Comparison of ENCODE assay signal across 24 cellular contexts in genomic region chr2:240720686-240721595, GRCh38. TPM values are rescaled to one million over a fixed set of nuclear protein-coding genes. Genes with fewer than 3 reads are reported as not detected.
"Had no signal": no experiment of that assay in that cellular context is flagged by ENCODE, and none has a peak within 500 bp of the region (broad histone marks: within the 10 kb centered on the region; RNA-seq: fewer than 3 reads in every experiment).

No MANE protein-coding gene starts in this region.

- H3K9me3 ChIP-seq: SJSA1 had no signal

- ATAC-seq: K562 had no signal

- H3K36me3 ChIP-seq: SJSA1 had no signal

- H3K27ac ChIP-seq: HL-60, KMS-11, SJSA1, SK-N-MC had no signal

- H3K4me2 ChIP-seq: KMS-11 had no signal

- DNase-seq: Kasumi-1, MM.1S, NCI-H1092 treated with DMSO at 0.1 percent for 48 hours, NCI-H1436, NCI-H187, NCI-H2029, NCI-H2081 treated with DMSO at 0.1 percent for 48 hours, NCI-H2171, NCI-H226, NCI-H446, NCI-H510A, NCI-H524 treated with DMSO at 0.1 percent for 48 hours, NCI-H69, NCI-H774, Right ventricle myocardium superior, RPMI8226, SIG-M5 had no signal

- H3K9ac ChIP-seq: KMS-11 had no signal

- H3K4me3 ChIP-seq: K562, SJSA1, SK-N-MC had no signal

- H3K4me1 ChIP-seq: SJSA1 had no signal

RNA-seq across cellular contexts. Expression of gene AQP12A, which starts 29.3 kb away (rescaled TPM):
- total RNA-seq: K562, M059J, Right ventricle myocardium superior, SJSA1 had no signal
- polyA plus RNA-seq: IgD-negative memory B cell, K562 had no signal

RNA-seq across cellular contexts. Expression of gene AQP12B, which starts 38.3 kb away (rescaled TPM):
- total RNA-seq: K562, M059J, Right ventricle myocardium superior, SJSA1 had no signal
- polyA plus RNA-seq: IgD-negative memory B cell, K562 had no signal
